ENCODE assay signal across 12 cellular contexts in the genomic region with DNA sequence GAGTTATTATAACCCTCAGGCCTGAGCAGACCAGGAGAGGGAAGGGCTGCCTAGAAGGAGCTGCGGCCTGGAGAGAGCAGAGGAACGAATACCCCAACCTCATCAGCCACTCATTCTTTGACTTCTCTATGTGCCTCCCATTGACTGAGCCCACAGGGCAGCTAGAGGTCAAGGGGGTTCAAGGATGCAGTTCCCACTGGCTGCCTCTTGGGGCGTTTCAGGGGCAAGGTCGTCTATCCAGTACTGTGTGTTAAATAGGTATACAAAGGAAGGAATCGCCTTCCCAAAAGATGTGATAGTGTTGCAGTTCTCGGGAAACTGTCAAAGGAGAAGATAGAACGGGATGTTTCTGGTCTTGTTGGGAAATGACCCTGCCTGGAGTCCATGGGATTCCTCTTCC.
DNase-seq lines count a peak whose midpoint lies in the region; ATAC-seq and TF ChIP-seq lines count a peak whose summit lies in the region.
"Had no signal": no experiment of that assay in that cellular context is flagged by ENCODE, and none has a peak within 500 bp of the region (broad histone marks: within the 10 kb centered on the region; RNA-seq: fewer than 3 reads in every experiment).

No MANE protein-coding gene starts in this region.

- no TSS peak for BruUV-seq in PC-3 (replicated peaks; lab: Mats Ljungman, UMichigan)

- DNase-seq in AG10803 (ENCODE audit: low read depth) (no peak), GM12864 (ENCODE audit: low read depth) (no peak), PC-3 (no peak), iPS-NIHi11 (ENCODE audit: low spot score) (peak; percentile 72), GM23248 (no peak), GM19240 (ENCODE audit: insufficient read length, low spot score) (no peak), T1000 (lab: John Stamatoyannopoulos, UW) (no peak)
- DNase-seq: activated CD4-positive, CD25-positive, alpha-beta regulatory T cell; hypothalamus; NCI-H2227 treated with DMSO at 0.1 percent for 48 hours; SHP77 treated with DMSO at 0.1 percent for 48 hours had no signal

- intact Hi-C loops in PC-3 (cut with micrococcal nuclease): no loop called here

- no peaks in the 10 kb centered on the region for H3F3A ChIP-seq in PC-3 (ENCODE audit: low read length, unreplicated experiment)
- 0 out of 2 replicates have a peak, but pooled peaks cover 6% of the 10 kb centered on the region for H3F3A ChIP-seq in GM23248 (ENCODE audit: insufficient read depth)

- POLR2A ChIA-PET in PC-3 (lab: Charles Lee; ENCODE audit: unreplicated experiment): no interaction called here

- H3K4me1 ChIP-seq in PC-3 (ENCODE audit: insufficient read depth, low read length) (no peaks in the 10 kb centered on the region), GM23248 (ENCODE audit: insufficient read depth) (peaks cover 8% of the 10 kb centered on the region)

- H4K20me1 ChIP-seq in PC-3 (ENCODE audit: low read length) (no peaks in the 10 kb centered on the region), GM23248 (ENCODE audit: insufficient read depth) (no peaks in the 10 kb centered on the region)

- H3K27me3 ChIP-seq in PC-3 (ENCODE audit: low read length) (peaks cover 63% of the 10 kb centered on the region), GM23248 (replicated peaks; ENCODE audit: insufficient read depth) (no peaks in the 10 kb centered on the region)

- WGBS in GM23248 (ENCODE audit: low coverage in 1 of 2, low lambda C conversion rate in 2 of 2, missing lambda C conversion rate in 2 of 2), 2 experiments: 91 to 92% methylated on average over 7 of the region's 7 CpGs

- in situ Hi-C loops in GM23248 (cut with MboI): loop anchor here (10.0 to 25.0 kb wide), 2 partner anchors 286 to 1112 kb away; no protein-coding TSS in a partner anchor

- H3K79me2 ChIP-seq in PC-3 (ENCODE audit: low read length) (no peaks in the 10 kb centered on the region), GM23248 (ENCODE audit: insufficient read depth) (no peaks in the 10 kb centered on the region)

- no peaks in the 10 kb centered on the region for H3K36me3 ChIP-seq in PC-3 (ENCODE audit: low read depth, low read length)
- no peaks in the 10 kb centered on the region for H3K36me3 ChIP-seq in GM23248 (ENCODE audit: low read depth)

- TF ChIP-seq CTCF in AG10803 (conservative IDR thresholded peaks at IDR 0.05; ENCODE audit: low read length) (0 out of 2 replicates have a peak, but pooled peaks have one; percentile 19), GM12864 (IDR thresholded peaks at IDR 0.05; ENCODE audit: low read depth, low read length, missing control alignments) (peak; percentile 68), PC-3 (conservative IDR thresholded peaks at IDR 0.05; ENCODE audit: low read depth, low read length) (peak; percentile 37)

- CTCF ChIA-PET in PC-3 (lab: Charles Lee): no interaction called here

- no peak overlapping the region for H2AFZ ChIP-seq in PC-3 (ENCODE audit: low read length)
- no peak overlapping the region for H2AFZ ChIP-seq in GM23248

- no peak overlapping the region for H3K4me2 ChIP-seq in PC-3 (ENCODE audit: low read length)
- no peak overlapping the region for H3K4me2 ChIP-seq in GM23248 (ENCODE audit: unreplicated experiment)

- H3K9ac ChIP-seq in PC-3 (ENCODE audit: low read length) (no peak overlapping the region), GM23248 (no peak overlapping the region)

- ATAC-seq in PC-3 (no peak), HG02610 (IDR thresholded peaks at IDR 0.05; ENCODE audit: unreplicated experiment) (no peak)

- H3K9me2 ChIP-seq in PC-3 (replicated peaks; ENCODE audit: low read length): no peaks in the 10 kb centered on the region
- no peaks in the 10 kb centered on the region for H3K9me2 ChIP-seq in GM23248 (ENCODE audit: insufficient read depth)

- no peak overlapping the region for H3K27ac ChIP-seq in PC-3 (ENCODE audit: low read length)
- no peak overlapping the region for H3K27ac ChIP-seq in GM23248

- no peaks in the 10 kb centered on the region for H3K9me3 ChIP-seq in PC-3 (ENCODE audit: low read length)
- H3K9me3 ChIP-seq in GM23248 (ENCODE audit: low read depth): no peaks in the 10 kb centered on the region

- H3K4me3 ChIP-seq in AG10803 (ENCODE audit: low read length) (no peak overlapping the region), GM12864 (ENCODE audit: low read depth, low read length) (no peak overlapping the region), PC-3 (ENCODE audit: low read length) (no peak overlapping the region), GM23248 (no peak overlapping the region)
